ENCODE assay signal across 18 cellular contexts in the genomic region with DNA sequence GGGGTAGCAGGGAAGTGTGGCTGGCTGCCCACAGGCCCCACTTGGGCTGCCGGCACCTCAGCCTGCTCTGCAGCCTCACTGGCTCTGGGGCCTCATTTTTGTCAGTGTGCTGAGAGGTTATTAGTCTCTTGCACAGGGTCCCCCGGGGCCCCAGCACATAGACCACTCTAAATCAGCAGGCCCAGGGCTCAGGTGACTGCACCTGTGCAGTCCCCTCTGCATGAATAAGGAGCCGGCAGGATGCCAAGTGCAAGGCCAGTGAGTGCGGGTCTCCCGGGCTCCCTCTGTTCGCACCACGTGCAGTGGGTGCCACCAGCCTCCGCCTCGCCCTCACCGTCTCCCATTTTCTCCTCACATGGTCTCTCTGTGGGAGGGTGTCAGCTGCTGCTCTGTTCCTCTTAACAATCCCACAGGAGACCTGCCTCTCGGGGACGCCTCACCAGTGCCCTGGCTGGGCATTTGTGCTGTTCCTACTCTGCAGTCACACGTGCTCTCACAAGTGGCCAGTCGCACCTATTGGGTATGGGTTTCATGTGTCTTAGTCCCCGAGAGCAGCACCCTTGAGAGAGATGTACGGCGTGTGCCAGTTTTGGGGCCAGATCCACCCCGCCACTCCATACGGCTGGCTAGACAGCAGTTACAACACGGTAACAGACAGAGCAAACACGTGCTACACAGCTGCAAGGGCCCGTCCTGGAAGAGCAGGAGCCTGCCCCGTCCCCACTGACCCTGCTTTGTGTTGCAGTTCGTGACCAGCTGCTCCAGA. TPM values are rescaled to one million over a fixed set of nuclear protein-coding genes. Genes with fewer than 3 reads are reported as not detected.
DNase-seq lines count a peak whose midpoint lies in the region; ATAC-seq and TF ChIP-seq lines count a peak whose summit lies in the region.
"Had no signal": no experiment of that assay in that cellular context is flagged by ENCODE, and none has a peak within 500 bp of the region (broad histone marks: within the 10 kb centered on the region; RNA-seq: fewer than 3 reads in every experiment).

No MANE protein-coding gene starts in this region.

- BruUV-seq in Caco-2 (replicated peaks; lab: Mats Ljungman, UMichigan): no TSS peak

- H3K36me3 Mint-ChIP-seq in Caco-2 (ENCODE audit: insufficient read depth, unreplicated experiment): no peaks in the 10 kb centered on the region

- no peaks in the 10 kb centered on the region for H3K9me3 ChIP-seq in lung (ENCODE audit: control insufficient read depth in 2 of 2, insufficient read depth in 1 of 2, low read length in 1 of 2)
- H3K9me3 ChIP-seq in Caco-2: no peaks in the 10 kb centered on the region
- H3K9me3 ChIP-seq in lower lobe of right lung: no peaks in the 10 kb centered on the region
- H3K9me3 ChIP-seq: SJCRH30 had no signal

- 92% methylated on average over 24 of the region's 24 CpGs for WGBS in lung, 2 donors

- DNase-seq in DMS79 (lab: John Stamatoyannopoulos, UW) (peak; percentile 74), H7 (peak; percentile 44), NCI-H2171 (lab: John Stamatoyannopoulos, UW) (peak; percentile 33), lung (ENCODE audit: low spot score) (no peak), Caco-2 (no peak), lower lobe of right lung (no peak), HT-29 (ENCODE audit: low spot score) (no peak)
- DNase-seq in stimulated activated naive CD4-positive, alpha-beta T cell treated with Interleukin-2 at 50 U/mL for 16 hours (lab: John Stamatoyannopoulos, UW): no peak
- DNase-seq: ACHN, C1 segment of cervical spinal cord, H9, NCI-H1105 treated with DMSO at 0.1 percent for 48 hours, NCI-H1930, NCI-H2227 treated with DMSO at 0.1 percent for 48 hours, NCI-H526, PC-3, RPMI8226, SJCRH30 had no signal

- H3K27me3 ChIP-seq in H7 (ENCODE audit: control insufficient read depth, insufficient read depth, low read length) (no peaks in the 10 kb centered on the region), lung (ENCODE audit: control insufficient read depth, insufficient read depth) (no peaks in the 10 kb centered on the region), Caco-2 (replicated peaks; ENCODE audit: control insufficient read depth, insufficient read depth, low read length) (no peaks in the 10 kb centered on the region), lower lobe of right lung (ENCODE audit: low read depth) (no peaks in the 10 kb centered on the region)
- H3K27me3 ChIP-seq: SJCRH30 had no signal

- no peak for TF ChIP-seq CTCF in lung (IDR thresholded peaks at IDR 0.05; ENCODE audit: control extremely low read depth, extremely low read depth)
- TF ChIP-seq CTCF in Caco-2 (IDR thresholded peaks at IDR 0.05; ENCODE audit: insufficient read depth in 1 of 2, low read depth in 1 of 2, low read length in 1 of 2, severe bottlenecking in 1 of 2, unreplicated experiment in 1 of 2): no peak
- no peak for TF ChIP-seq CTCF in lower lobe of right lung (IDR thresholded peaks at IDR 0.05)

- H3K4me3 ChIP-seq in H7 (ENCODE audit: insufficient read depth, low read depth, low read length) (no peak overlapping the region), lung (no peak overlapping the region), Caco-2 (ENCODE audit: low read depth, low read length) (no peak overlapping the region), lower lobe of right lung (no peak overlapping the region)
- H3K4me3 ChIP-seq: SJCRH30 had no signal

- no peak overlapping the region for H3K27ac Mint-ChIP-seq in Caco-2 (ENCODE audit: unreplicated experiment)

- POLR2A ChIA-PET in Caco-2 (lab: Charles Lee): no interaction called here

- no peak overlapping the region for H3K4me3 Mint-ChIP-seq in Caco-2 (ENCODE audit: unreplicated experiment)
- H3K4me3 Mint-ChIP-seq: H9 had no signal

- H3K9me3 Mint-ChIP-seq in Caco-2 (ENCODE audit: unreplicated experiment): no peaks in the 10 kb centered on the region
- H3K9me3 Mint-ChIP-seq: H9 had no signal

- no peaks in the 10 kb centered on the region for H3K4me1 Mint-ChIP-seq in Caco-2 (ENCODE audit: low read depth, unreplicated experiment)

- no peak overlapping the region for H3K27ac ChIP-seq in lung (ENCODE audit: low read depth in 1 of 2, low read length in 1 of 2)
- no peak overlapping the region for H3K27ac ChIP-seq in lower lobe of right lung

- CTCF ChIA-PET in Caco-2 (lab: Charles Lee): no interaction called here

- H3K4me1 ChIP-seq in lung (ENCODE audit: control insufficient read depth in 2 of 2, insufficient read depth in 2 of 2, low read length in 2 of 2): no peaks in the 10 kb centered on the region
- no peaks in the 10 kb centered on the region for H3K4me1 ChIP-seq in Caco-2
- no peaks in the 10 kb centered on the region for H3K4me1 ChIP-seq in lower lobe of right lung

- no peaks in the 10 kb centered on the region for H3K27me3 Mint-ChIP-seq in Caco-2 (ENCODE audit: insufficient read depth, unreplicated experiment)

- intact Hi-C loops in Caco-2 (cut with micrococcal nuclease; ENCODE audit: unreplicated experiment) (no loop called here), lower lobe of right lung (cut with DNase I) (no loop called here)

- no peaks in the 10 kb centered on the region for H3K36me3 ChIP-seq in H7 (replicated peaks; ENCODE audit: control insufficient read depth, insufficient read depth, low read length)
- H3K36me3 ChIP-seq in lung (ENCODE audit: control insufficient read depth in 2 of 2, insufficient read depth in 2 of 2, low read length in 2 of 2): peaks cover 7 to 50% of the 10 kb centered on the region in 2 donors
- no peaks in the 10 kb centered on the region; the same call in 1 of the 2 replicates for H3K36me3 ChIP-seq in Caco-2 (ENCODE audit: control insufficient read depth, insufficient read depth, low read length)
- peaks cover 79% of the 10 kb centered on the region for H3K36me3 ChIP-seq in lower lobe of right lung
- H3K36me3 ChIP-seq: SJCRH30 had no signal

- ATAC-seq in lung (ENCODE audit: insufficient read depth, low FRiP score) (peak; percentile 7), lower lobe of right lung (no peak)
- ATAC-seq: PC-3 had no signal

RNA-seq across cellular contexts. Expression of a gene that starts 40.4 kb away (rescaled TPM):
- 25.1 and 32.8 TPM in 2 replicates for total RNA-seq in H7 (2014; rRNA removed; shearing (Covaris generic))
- total RNA-seq in lung (10 to 100 TPM; 23.8 to 86.4 TPM), Caco-2 (2022) (42.3 and 48.9 TPM in 2 replicates), lower lobe of right lung (55.0 TPM)
- 10 to 100 TPM; 69.3 to 90.2 TPM for polyA plus RNA-seq in lung
- total RNA-seq in HT-29 (2014; rRNA removed; shearing (Covaris generic)): 82.5 and 83.5 TPM in 2 replicates

RNA-seq across cellular contexts. Expression of a gene that starts 40.7 kb away (rescaled TPM):
- 33.4 and 47.1 TPM in 2 replicates for total RNA-seq in H7 (2014; rRNA removed; shearing (Covaris generic))
- total RNA-seq in lung (10 to 100 TPM; 22.4 to 42.6 TPM), Caco-2 (2022) (28.4 and 28.9 TPM in 2 replicates), lower lobe of right lung (25.1 TPM)
- polyA plus RNA-seq in lung: 10 to 100 TPM; 31.7 to 62.7 TPM
- 69.0 and 69.9 TPM in 2 replicates for total RNA-seq in HT-29 (2014; rRNA removed; shearing (Covaris generic))

RNA-seq across cellular contexts. Expression of a gene that starts 55.5 kb away (rescaled TPM):
- total RNA-seq in H7 (2014; rRNA removed; shearing (Covaris generic)): 17.0 and 30.8 TPM in 2 replicates
- total RNA-seq in lung (10 to 100 TPM; 38.7 to 58.9 TPM), Caco-2 (2022) (38.4 and 40.2 TPM in 2 replicates), lower lobe of right lung (40.1 TPM)
- 10 to 100 TPM in 1 of 2 donors, 1 to 10 TPM in 1; 10.0 to 15.0 TPM for polyA plus RNA-seq in lung
- total RNA-seq in HT-29 (2014; rRNA removed; shearing (Covaris generic)): 16.8 and 17.4 TPM in 2 replicates

RNA-seq across cellular contexts. Expression of a gene that starts 55.8 kb away (rescaled TPM):
- total RNA-seq in H7 (2014; rRNA removed; shearing (Covaris generic)): 25.8 and 28.9 TPM in 2 replicates
- total RNA-seq in lung (10 to 100 TPM; 56.3 to 72.6 TPM), Caco-2 (2022) (40.2 and 41.5 TPM in 2 replicates), lower lobe of right lung (61.4 TPM)
- 10 to 100 TPM; 21.7 to 51.1 TPM for polyA plus RNA-seq in lung
- total RNA-seq in HT-29 (2014; rRNA removed; shearing (Covaris generic)): 38.4 and 39.9 TPM in 2 replicates

Comparison
In these comparisons a context has a peak if more than half of its experiments do, and no peak if none do; other contexts are left out.
1. DNase-seq: peak in DMS79 (single experiment), H7 (single experiment) and NCI-H2171 (single experiment); none in lung (single experiment), Caco-2 (0 of 2), lower lobe of right lung (single experiment), stimulated activated naive CD4-positive, alpha-beta T cell treated with Interleukin-2 at 50 U/mL for 16 hours (single experiment) and HT-29 (single experiment).